Comparison of ENCODE assay signal across 9 cellular contexts in the genomic region with DNA sequence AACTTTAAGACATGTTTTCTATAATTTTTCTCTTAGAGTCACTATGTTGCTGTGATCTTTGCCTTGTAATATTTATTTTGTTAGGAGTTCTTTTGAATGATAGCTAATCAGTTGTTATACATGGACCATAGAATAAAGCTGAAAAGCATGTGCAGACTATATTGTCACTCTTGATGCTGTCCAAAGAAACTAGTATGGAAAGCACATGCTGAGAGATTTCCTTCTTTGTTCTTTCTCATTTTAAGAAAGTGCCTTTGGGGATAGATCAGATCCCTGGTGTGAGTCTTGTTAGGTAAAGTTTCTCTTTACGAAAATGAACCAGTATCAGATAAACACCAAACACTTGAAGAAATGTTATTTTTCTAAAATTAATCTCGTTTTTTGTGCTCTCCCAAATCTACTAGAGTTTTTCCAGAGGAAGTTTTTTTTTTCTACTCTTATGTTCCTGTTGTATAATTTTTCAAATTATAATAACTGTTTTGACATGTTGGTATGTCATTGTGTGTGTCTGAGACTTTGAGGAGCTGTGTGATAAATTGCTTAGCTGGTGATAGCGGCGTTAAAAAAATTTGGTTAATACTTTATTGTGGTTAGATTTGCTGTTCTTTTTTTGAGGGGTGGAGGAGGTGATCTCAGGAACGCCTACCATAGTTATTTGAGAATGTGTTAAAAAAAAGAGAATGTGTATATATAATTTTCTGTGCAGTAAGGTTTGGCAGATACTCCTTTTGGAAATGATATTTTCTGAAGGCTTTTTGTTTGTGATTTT. TPM values are rescaled to one million over a fixed set of nuclear protein-coding genes. Genes with fewer than 3 reads are reported as not detected.
DNase-seq lines count a peak whose midpoint lies in the region; ATAC-seq, FAIRE-seq and TF ChIP-seq lines count a peak whose summit lies in the region.
"Had no signal": no experiment of that assay in that cellular context is flagged by ENCODE, and none has a peak within 500 bp of the region (broad histone marks: within the 10 kb centered on the region; RNA-seq: fewer than 3 reads in every experiment).

No MANE protein-coding gene starts in this region.

- peak overlapping the region; percentile 87 for H3K4me3 ChIP-seq in BE2C (ENCODE audit: low read depth, low read length)
- no peak overlapping the region for H3K4me3 ChIP-seq in KMS-11 (IDR thresholded peaks at IDR 0.05; ENCODE audit: insufficient read depth, low read depth, low read length)

- H4K20me1 ChIP-seq in KMS-11 (ENCODE audit: insufficient read depth), result peaks cover 20% of the 10 kb centered on the region; the same call in 1 of the 2 replicates

- H3K27ac ChIP-seq in KMS-11, result no peak overlapping the region

- H3K9me3 ChIP-seq in BE2C, result no peaks in the 10 kb centered on the region

- peaks cover 71% of the 10 kb centered on the region for H3K79me2 ChIP-seq in KMS-11 (ENCODE audit: insufficient read depth, low read depth)

- H3K36me3 ChIP-seq in BE2C (no peaks in the 10 kb centered on the region), KMS-11 (ENCODE audit: insufficient read depth) (no peaks in the 10 kb centered on the region)

- H3K27me3 ChIP-seq in BE2C (no peaks in the 10 kb centered on the region), KMS-11 (ENCODE audit: insufficient read depth, low read depth) (no peaks in the 10 kb centered on the region)

- TF ChIP-seq CTCF in BE2C (IDR thresholded peaks at IDR 0.05; ENCODE audit: low read depth, low read length) (no peak), KMS-11 (conservative IDR thresholded peaks at IDR 0.05; ENCODE audit: low read depth, low read length) (no peak)

- H3K4me1 ChIP-seq in BE2C (no peaks in the 10 kb centered on the region; the same call in 1 of the 2 replicates), KMS-11 (ENCODE audit: low read depth, poor library complexity, severe bottlenecking) (peaks cover 32% of the 10 kb centered on the region)

- H3K36me3 Mint-ChIP-seq in central memory CD8-positive, alpha-beta T cell (ENCODE audit: insufficient read depth), result peaks cover 17% of the 10 kb centered on the region
- H3K36me3 Mint-ChIP-seq in natural killer cell treated with Interleukin-12 subunit alpha and Interleukin-12 subunit beta and Interleukin-15 and Interleukin-18, amount 100 ng/mL, for 72 hours, result peaks cover 5% of the 10 kb centered on the region

- H3K9me3 Mint-ChIP-seq in central memory CD8-positive, alpha-beta T cell, result no peaks in the 10 kb centered on the region
- no peaks in the 10 kb centered on the region for H3K9me3 Mint-ChIP-seq in natural killer cell treated with Interleukin-12 subunit alpha and Interleukin-12 subunit beta and Interleukin-15 and Interleukin-18, amount 100 ng/mL, for 72 hours

- DNase-seq in BE2C (no peak), NCI-H2171 treated with DMSO at 0.1 percent for 48 hours (lab: John Stamatoyannopoulos, UW) (no peak), DMS53 (lab: John Stamatoyannopoulos, UW) (no peak), amygdala (lab: John Stamatoyannopoulos, UW) (no peak), H54 (ENCODE audit: insufficient read length, low spot score) (no peak)
- no peak for DNase-seq in central memory CD8-positive, alpha-beta T cell (ENCODE audit: low spot score in 2 of 2)
- no peak for DNase-seq in natural killer cell treated with Interleukin-12 subunit alpha and Interleukin-12 subunit beta and Interleukin-15 and Interleukin-18, amount 100 ng/mL, for 72 hours (ENCODE audit: low spot score)
- DNase-seq: GDM1 had no signal

- H2AFZ ChIP-seq in KMS-11 (ENCODE audit: low read depth), result no peak overlapping the region

- H3K4me1 Mint-ChIP-seq in central memory CD8-positive, alpha-beta T cell, result peaks cover 40% of the 10 kb centered on the region
- H3K4me1 Mint-ChIP-seq in natural killer cell treated with Interleukin-12 subunit alpha and Interleukin-12 subunit beta and Interleukin-15 and Interleukin-18, amount 100 ng/mL, for 72 hours (ENCODE audit: low read depth in 2 of 2), result peaks cover 30 to 46% of the 10 kb centered on the region in 2 donors

- FAIRE-seq in H54 (lab: Jason Lieb, UNC), result no peak

- H3K27ac Mint-ChIP-seq in central memory CD8-positive, alpha-beta T cell (ENCODE audit: low read depth), result peak overlapping the region; percentile 95
- peak overlapping the region; percentile 86 for H3K27ac Mint-ChIP-seq in natural killer cell treated with Interleukin-12 subunit alpha and Interleukin-12 subunit beta and Interleukin-15 and Interleukin-18, amount 100 ng/mL, for 72 hours

- H3K27me3 Mint-ChIP-seq in central memory CD8-positive, alpha-beta T cell, result no peaks in the 10 kb centered on the region
- no peaks in the 10 kb centered on the region for H3K27me3 Mint-ChIP-seq in natural killer cell treated with Interleukin-12 subunit alpha and Interleukin-12 subunit beta and Interleukin-15 and Interleukin-18, amount 100 ng/mL, for 72 hours

- H3K9ac ChIP-seq in KMS-11, result no peak overlapping the region

- H3K4me3 Mint-ChIP-seq in central memory CD8-positive, alpha-beta T cell, result peak overlapping the region; percentile 94
- H3K4me3 Mint-ChIP-seq in natural killer cell treated with Interleukin-12 subunit alpha and Interleukin-12 subunit beta and Interleukin-15 and Interleukin-18, amount 100 ng/mL, for 72 hours, result peak overlapping the region; percentile 99

- no peak for ATAC-seq in central memory CD8-positive, alpha-beta T cell (replicated peaks; ENCODE audit: extremely low read depth, poor library complexity, severe bottlenecking)
- ATAC-seq in natural killer cell treated with Interleukin-12 subunit alpha and Interleukin-12 subunit beta and Interleukin-15 and Interleukin-18, amount 100 ng/mL, for 72 hours, result no peak

- no peak for TF ChIP-seq POLR2A in H54 (IDR thresholded peaks at IDR 0.05; ENCODE audit: low read depth, low read length)

- peak overlapping the region; percentile 71 for H3K4me2 ChIP-seq in KMS-11

RNA-seq across cellular contexts. Expression of gene PIAS1, which starts 2.2 kb away (rescaled TPM):
- polyA plus RNA-seq in BE2C (2012; ENCODE audit: insufficient read depth, insufficient read length, low read depth), result 25.9 TPM
- total RNA-seq in natural killer cell treated with Interleukin-12 subunit alpha and Interleukin-12 subunit beta and Interleukin-15 and Interleukin-18, amount 100 ng/mL, for 72 hours, result 10 to 100 TPM; 35.0 to 50.4 TPM
